Comparison of ENCODE assay signal across 1 cellular context in the genomic region with DNA sequence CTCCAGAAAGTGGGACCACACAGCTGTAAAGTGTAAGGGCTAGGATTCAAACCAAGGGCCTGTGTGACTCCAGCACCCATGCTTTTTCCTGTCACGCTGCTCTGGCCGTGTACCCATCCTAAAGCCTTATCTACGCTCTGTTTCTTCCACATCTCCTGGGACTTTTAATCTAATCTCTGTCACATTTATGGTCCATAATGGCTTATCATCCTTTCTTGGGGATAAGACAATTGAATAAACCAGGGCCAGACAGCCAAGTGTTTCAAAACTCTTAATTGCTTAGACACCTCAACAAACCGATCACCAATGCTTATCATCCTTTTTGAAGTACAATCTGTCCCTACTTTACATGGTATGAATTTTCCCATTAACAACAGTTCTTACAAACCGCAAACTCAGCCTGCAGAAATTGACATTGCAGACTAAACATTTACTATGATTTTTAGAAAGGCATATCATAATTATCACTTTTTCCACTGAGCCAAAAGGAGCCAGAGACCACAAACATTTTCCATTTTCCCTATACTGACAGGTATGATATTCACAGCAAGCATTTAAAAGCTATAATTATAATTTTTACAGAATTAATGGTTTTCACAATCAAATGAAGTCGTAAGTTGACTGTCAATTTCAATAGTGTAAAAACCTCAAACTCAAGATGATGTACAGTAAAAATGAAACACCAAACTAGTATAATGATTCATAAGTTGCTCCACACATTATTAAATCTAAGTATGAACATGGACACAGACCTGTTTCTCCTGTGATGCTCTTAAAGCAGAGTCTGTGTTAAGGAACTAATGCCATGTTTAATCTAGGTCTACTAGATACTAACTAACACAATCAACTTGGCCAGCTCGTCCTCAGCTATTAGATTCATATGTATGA.
TF ChIP-seq lines count a peak whose summit lies in the region.

No MANE protein-coding gene starts in this region.

TF ChIP-seq in SK-N-SH treated with all-trans-retinoic acid at 6 μM for 48 hours, 23 proteins besides CTCF, POLR2A, EP300 and RAD21 (continued from another document):
- TF ChIP-seq, protein P1, sequence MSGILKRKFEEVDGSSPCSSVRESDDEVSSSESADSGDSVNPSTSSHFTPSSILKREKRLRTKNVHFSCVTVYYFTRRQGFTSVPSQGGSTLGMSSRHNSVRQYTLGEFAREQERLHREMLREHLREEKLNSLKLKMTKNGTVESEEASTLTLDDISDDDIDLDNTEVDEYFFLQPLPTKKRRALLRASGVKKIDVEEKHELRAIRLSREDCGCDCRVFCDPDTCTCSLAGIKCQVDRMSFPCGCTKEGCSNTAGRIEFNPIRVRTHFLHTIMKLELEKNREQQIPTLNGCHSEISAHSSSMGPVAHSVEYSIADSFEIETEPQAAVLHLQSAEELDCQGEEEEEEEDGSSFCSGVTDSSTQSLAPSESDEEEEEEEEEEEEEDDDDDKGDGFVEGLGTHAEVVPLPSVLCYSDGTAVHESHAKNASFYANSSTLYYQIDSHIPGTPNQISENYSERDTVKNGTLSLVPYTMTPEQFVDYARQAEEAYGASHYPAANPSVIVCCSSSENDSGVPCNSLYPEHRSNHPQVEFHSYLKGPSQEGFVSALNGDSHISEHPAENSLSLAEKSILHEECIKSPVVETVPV (CRISPR knock-in tag; IDR thresholded peaks at IDR 0.05), result no peak
- TF ChIP-seq, protein P2, sequence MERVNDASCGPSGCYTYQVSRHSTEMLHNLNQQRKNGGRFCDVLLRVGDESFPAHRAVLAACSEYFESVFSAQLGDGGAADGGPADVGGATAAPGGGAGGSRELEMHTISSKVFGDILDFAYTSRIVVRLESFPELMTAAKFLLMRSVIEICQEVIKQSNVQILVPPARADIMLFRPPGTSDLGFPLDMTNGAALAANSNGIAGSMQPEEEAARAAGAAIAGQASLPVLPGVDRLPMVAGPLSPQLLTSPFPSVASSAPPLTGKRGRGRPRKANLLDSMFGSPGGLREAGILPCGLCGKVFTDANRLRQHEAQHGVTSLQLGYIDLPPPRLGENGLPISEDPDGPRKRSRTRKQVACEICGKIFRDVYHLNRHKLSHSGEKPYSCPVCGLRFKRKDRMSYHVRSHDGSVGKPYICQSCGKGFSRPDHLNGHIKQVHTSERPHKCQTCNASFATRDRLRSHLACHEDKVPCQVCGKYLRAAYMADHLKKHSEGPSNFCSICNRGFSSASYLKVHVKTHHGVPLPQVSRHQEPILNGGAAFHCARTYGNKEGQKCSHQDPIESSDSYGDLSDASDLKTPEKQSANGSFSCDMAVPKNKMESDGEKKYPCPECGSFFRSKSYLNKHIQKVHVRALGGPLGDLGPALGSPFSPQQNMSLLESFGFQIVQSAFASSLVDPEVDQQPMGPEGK (CRISPR knock-in tag; IDR thresholded peaks at IDR 0.05; ENCODE audit: borderline replicate concordance), result no peak
- TF ChIP-seq ZFP3 (CRISPR knock-in tag; IDR thresholded peaks at IDR 0.05), result no peak
- TF ChIP-seq, protein P3, sequence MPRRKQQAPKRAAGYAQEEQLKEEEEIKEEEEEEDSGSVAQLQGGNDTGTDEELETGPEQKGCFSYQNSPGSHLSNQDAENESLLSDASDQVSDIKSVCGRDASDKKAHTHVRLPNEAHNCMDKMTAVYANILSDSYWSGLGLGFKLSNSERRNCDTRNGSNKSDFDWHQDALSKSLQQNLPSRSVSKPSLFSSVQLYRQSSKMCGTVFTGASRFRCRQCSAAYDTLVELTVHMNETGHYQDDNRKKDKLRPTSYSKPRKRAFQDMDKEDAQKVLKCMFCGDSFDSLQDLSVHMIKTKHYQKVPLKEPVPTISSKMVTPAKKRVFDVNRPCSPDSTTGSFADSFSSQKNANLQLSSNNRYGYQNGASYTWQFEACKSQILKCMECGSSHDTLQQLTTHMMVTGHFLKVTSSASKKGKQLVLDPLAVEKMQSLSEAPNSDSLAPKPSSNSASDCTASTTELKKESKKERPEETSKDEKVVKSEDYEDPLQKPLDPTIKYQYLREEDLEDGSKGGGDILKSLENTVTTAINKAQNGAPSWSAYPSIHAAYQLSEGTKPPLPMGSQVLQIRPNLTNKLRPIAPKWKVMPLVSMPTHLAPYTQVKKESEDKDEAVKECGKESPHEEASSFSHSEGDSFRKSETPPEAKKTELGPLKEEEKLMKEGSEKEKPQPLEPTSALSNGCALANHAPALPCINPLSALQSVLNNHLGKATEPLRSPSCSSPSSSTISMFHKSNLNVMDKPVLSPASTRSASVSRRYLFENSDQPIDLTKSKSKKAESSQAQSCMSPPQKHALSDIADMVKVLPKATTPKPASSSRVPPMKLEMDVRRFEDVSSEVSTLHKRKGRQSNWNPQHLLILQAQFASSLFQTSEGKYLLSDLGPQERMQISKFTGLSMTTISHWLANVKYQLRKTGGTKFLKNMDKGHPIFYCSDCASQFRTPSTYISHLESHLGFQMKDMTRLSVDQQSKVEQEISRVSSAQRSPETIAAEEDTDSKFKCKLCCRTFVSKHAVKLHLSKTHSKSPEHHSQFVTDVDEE (CRISPR knock-in tag; IDR thresholded peaks at IDR 0.05), result no peak
- TF ChIP-seq ZNF8 (CRISPR knock-in tag; IDR thresholded peaks at IDR 0.05), result no peak
- TF ChIP-seq TOX (CRISPR knock-in tag; IDR thresholded peaks at IDR 0.05; ENCODE audit: borderline replicate concordance), result no peak
